ENCODE assay signal across 8 cellular contexts in the genomic region with DNA sequence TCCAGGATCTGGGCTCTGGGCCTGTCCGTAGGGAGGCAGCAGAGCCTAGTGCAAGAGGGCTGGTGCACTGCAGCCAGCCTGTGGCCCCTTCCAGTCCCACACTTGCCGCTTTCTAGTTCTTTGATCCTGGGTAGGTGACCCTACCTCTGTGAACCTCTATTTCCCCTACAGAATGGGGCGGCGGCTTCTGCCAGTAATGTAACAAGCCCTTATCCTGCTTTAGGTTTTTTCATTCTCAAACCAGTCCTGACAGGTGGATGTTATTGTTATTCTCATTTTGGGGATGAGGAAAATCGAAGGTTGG. TPM values are rescaled to one million over a fixed set of nuclear protein-coding genes. Genes with fewer than 3 reads are reported as not detected.
DNase-seq lines count a peak whose midpoint lies in the region; ATAC-seq and TF ChIP-seq lines count a peak whose summit lies in the region.

No MANE protein-coding gene starts in this region.

- WGBS in aorta, 2 donors, result 21 to 25% methylated on average over 5 of the region's 5 CpGs

- intact Hi-C loops in breast epithelium (cut with DNase I; ENCODE audit: low total_unique reads) (no loop called here), aorta (cut with DNase I) (no loop called here)

- H3K27ac Mint-ChIP-seq in memory B cell, result peak overlapping the region; percentile 46

- H3K27me3 ChIP-seq in HUES48 (ENCODE audit: control insufficient read depth, insufficient read depth, low read length), result no peaks in the 10 kb centered on the region
- no peaks in the 10 kb centered on the region for H3K27me3 ChIP-seq in breast epithelium
- H3K27me3 ChIP-seq in aorta (ENCODE audit: control insufficient read depth in 1 of 2, insufficient read depth in 2 of 2, low read length in 1 of 2), result no peaks in the 10 kb centered on the region

- DNase-seq in breast epithelium (ENCODE audit: low spot score in 2 of 2) (no peak), memory B cell (ENCODE audit: low spot score in 2 of 2) (no peak), aorta (no peak), NCI-H345 (lab: John Stamatoyannopoulos, UW) (no peak)
- DNase-seq in stimulated activated CD8-positive, alpha-beta memory T cell treated with anti-CD3 and anti-CD28 coated beads, Interleukin-4, amount 100 ng/mL, for 48 hours, result no peak

- H3K4me1 Mint-ChIP-seq in memory B cell, result peaks cover 7% of the 10 kb centered on the region

- TF ChIP-seq POLR2A in breast epithelium (IDR thresholded peaks at IDR 0.05), result no peak

- no peaks in the 10 kb centered on the region for H3K9me3 Mint-ChIP-seq in memory B cell

- no peaks in the 10 kb centered on the region for H3K27me3 Mint-ChIP-seq in memory B cell

- peak overlapping the region; percentile 81 for H3K4me3 Mint-ChIP-seq in memory B cell

- peaks cover 12% of the 10 kb centered on the region for H3K36me3 ChIP-seq in HUES48 (ENCODE audit: control insufficient read depth, insufficient read depth, low read length)
- no peaks in the 10 kb centered on the region for H3K36me3 ChIP-seq in breast epithelium
- H3K36me3 ChIP-seq in aorta (ENCODE audit: control insufficient read depth in 1 of 2, insufficient read depth in 2 of 2, low read length in 1 of 2), result peaks cover 0 to 1% of the 10 kb centered on the region in 2 donors

- TF ChIP-seq CTCF in GM12875 (IDR thresholded peaks at IDR 0.05; ENCODE audit: borderline replicate concordance, insufficient read depth, low read depth, low read length) (0 out of 2 replicates have a peak, but pooled peaks have one; percentile 1), breast epithelium (IDR thresholded peaks at IDR 0.05) (no peak)

- peak overlapping the region; percentile 92 for H3K9ac ChIP-seq in HUES48 (ENCODE audit: low read depth, low read length)

- H3K36me3 Mint-ChIP-seq in memory B cell, result peaks cover 4% of the 10 kb centered on the region

- H3K4me1 ChIP-seq in HUES48 (ENCODE audit: control insufficient read depth, insufficient read depth, low read length) (no peaks in the 10 kb centered on the region), breast epithelium (peaks cover 4 to 12% of the 10 kb centered on the region in 2 donors), aorta (ENCODE audit: control insufficient read depth in 1 of 2, insufficient read depth in 2 of 2, low read length in 2 of 2) (no peaks in the 10 kb centered on the region)

- H3K9me3 ChIP-seq in HUES48 (ENCODE audit: control insufficient read depth, insufficient read depth, low read length), result no peaks in the 10 kb centered on the region
- no peaks in the 10 kb centered on the region for H3K9me3 ChIP-seq in breast epithelium
- no peaks in the 10 kb centered on the region for H3K9me3 ChIP-seq in aorta (ENCODE audit: control insufficient read depth, low read length)

- H3K27ac ChIP-seq in HUES48 (ENCODE audit: low read depth, low read length) (peak overlapping the region; percentile 86), breast epithelium (peak overlapping the region; percentile 86 to 87), aorta (ENCODE audit: low read depth in 1 of 2, low read length in 2 of 2) (no peak overlapping the region)

- ATAC-seq in memory B cell (ENCODE audit: low read depth) (no peak), aorta (ENCODE audit: low FRiP score) (peak; percentile 65), GM18520 (IDR thresholded peaks at IDR 0.05; ENCODE audit: unreplicated experiment) (no peak)

- peak overlapping the region; percentile 98 for H3K4me3 ChIP-seq in GM12875 (ENCODE audit: low read depth, low read length)
- H3K4me3 ChIP-seq in HUES48 (ENCODE audit: low read depth, low read length), result peak overlapping the region; percentile 97
- H3K4me3 ChIP-seq in breast epithelium, result peak overlapping the region; percentile 80 to 96 (median 86)
- peak overlapping the region; percentile 43 to 82 for H3K4me3 ChIP-seq in aorta (ENCODE audit: low read length in 2 of 2)

RNA-seq across cellular contexts. Expression of a gene that starts 0.7 kb away (rescaled TPM):
- total RNA-seq in breast epithelium, result 10 to 100 TPM; 19.0 to 40.2 (median 34.7) TPM
- 10 to 100 TPM; 17.3 to 21.5 TPM for total RNA-seq in aorta
- polyA plus RNA-seq in aorta, result 10 to 100 TPM; 12.9 to 75.7 TPM

RNA-seq across cellular contexts. Expression of a gene that starts 9.5 kb away (rescaled TPM):
- total RNA-seq in breast epithelium (10 to 100 TPM in 2 of 3 donors, 1 to 10 TPM in 1; 9.1 to 14.7 (median 12.9) TPM), aorta (1 to 10 TPM; 8.9 to 9.1 TPM)
- polyA plus RNA-seq in aorta, result 10 to 100 TPM in 1 of 2 donors, 1 to 10 TPM in 1; 7.3 to 15.4 TPM

RNA-seq across cellular contexts. Expression of a gene that starts 12.1 kb away (rescaled TPM):
- total RNA-seq in breast epithelium (under 1 TPM in 2 of 3 donors, not detected in 1; 0.59 to 0.66 TPM), aorta (1 to 10 TPM in 1 of 2 donors, under 1 TPM in 1; 0.39 to 1.1 TPM)
- polyA plus RNA-seq in aorta, result 1 to 10 TPM in 1 of 2 donors, under 1 TPM in 1; 0.38 to 1.1 TPM

RNA-seq across cellular contexts. Expression of a gene that starts 13.5 kb away (rescaled TPM):
- total RNA-seq in breast epithelium (1 to 10 TPM; 1.4 to 7.5 (median 5.9) TPM), aorta (1 to 10 TPM; 3.4 to 6.0 TPM)
- 10 to 100 TPM in 1 of 2 donors, under 1 TPM in 1; 0.88 to 36.1 TPM for polyA plus RNA-seq in aorta

RNA-seq across cellular contexts. Expression of a gene that starts 18.9 kb away (rescaled TPM):
- total RNA-seq in breast epithelium (10 to 100 TPM; 42.7 to 48.1 (median 46.5) TPM), aorta (10 to 100 TPM; 14.1 to 19.9 TPM)
- polyA plus RNA-seq in aorta, result 10 to 100 TPM; 23.7 to 50.7 TPM

Comparison
In these comparisons a context has a peak if more than half of its experiments do, and no peak if none do; other contexts are left out.
1. H3K27ac ChIP-seq: peak in HUES48 (single experiment) and breast epithelium (2 of 2); none in aorta (0 of 2).
2. Peak in every context shown above with its lines, with median percentiles within 50 percentile points of each other: H3K4me3 ChIP-seq.